Comparison of ENCODE assay signal across 8 cellular contexts in the genomic region with DNA sequence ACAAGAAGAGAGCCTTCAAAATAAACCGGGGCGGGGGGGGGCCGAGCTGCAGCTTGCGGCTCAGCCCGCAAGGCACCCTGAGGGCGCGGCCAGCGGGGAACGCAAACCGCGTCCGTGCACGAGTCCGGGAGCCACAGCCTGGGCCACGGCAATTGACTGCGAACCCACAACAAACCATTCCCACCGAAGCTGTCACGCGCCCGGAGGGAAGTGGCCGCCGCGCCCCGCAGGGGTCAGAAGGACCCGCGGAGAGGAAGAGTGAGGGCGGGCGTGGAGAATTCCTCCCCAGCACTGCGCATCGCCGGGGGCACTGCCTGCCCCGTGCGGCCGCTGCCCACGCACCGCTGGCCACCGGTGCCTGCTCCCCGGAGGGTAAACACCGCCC. TPM values are rescaled to one million over a fixed set of nuclear protein-coding genes. Genes with fewer than 3 reads are reported as not detected.
DNase-seq lines count a peak whose midpoint lies in the region; ATAC-seq and TF ChIP-seq lines count a peak whose summit lies in the region.

No MANE protein-coding gene starts in this region.

- no peak for TF ChIP-seq CTCF in GM13976 (IDR thresholded peaks at IDR 0.05; ENCODE audit: borderline replicate concordance, control extremely low read depth, extremely low read depth, insufficient read depth, missing control alignments)
- no peak for TF ChIP-seq CTCF in fibroblast of villous mesenchyme (IDR thresholded peaks at IDR 0.05; ENCODE audit: insufficient read depth, low read depth, low read length)

- H3K27ac ChIP-seq in neuronal stem cell (replicated peaks; ENCODE audit: low read length): peak overlapping the region; percentile 89

- peak; percentile 36 for DNase-seq in GM13976 (ENCODE audit: low spot score)
- DNase-seq in activated T-cell treated with anti-CD3 and anti-CD28 coated beads, Interleukin-2, amount 50 U/mL, for 1 hour: peak; percentile 45
- DNase-seq in fibroblast of villous mesenchyme (ENCODE audit: low read depth): no peak
- no peak for DNase-seq in neuronal stem cell (ENCODE audit: low spot score)
- DNase-seq in NCI-H1048 (lab: John Stamatoyannopoulos, UW): no peak
- no peak for DNase-seq in DMS153 (lab: John Stamatoyannopoulos, UW)
- DNase-seq in NCI-H2227 (lab: John Stamatoyannopoulos, UW; ENCODE audit: unreplicated experiment): no peak

- peak overlapping the region; percentile 99 for H3K4me2 ChIP-seq in neuronal stem cell (ENCODE audit: insufficient read depth, low read length, poor library complexity, severe bottlenecking)

- peaks cover 3% of the 10 kb centered on the region for H3K79me1 ChIP-seq in neuronal stem cell (ENCODE audit: low read depth, low read length)

- peaks cover 1 to 9% of the 10 kb centered on the region in 2 donors for H3K4me1 ChIP-seq in neuronal stem cell (ENCODE audit: control insufficient read depth in 2 of 2, insufficient read depth in 1 of 2, low read depth in 1 of 2, low read length in 2 of 2)

- H3K4me3 ChIP-seq in fibroblast of villous mesenchyme (ENCODE audit: low read depth, low read length) (peak overlapping the region; percentile 97), neuronal stem cell (ENCODE audit: low read length in 2 of 2) (peak overlapping the region; percentile 92 to 95)

- no CpG with 5 or more reads among the region's 39 CpGs for WGBS in neuronal stem cell (ENCODE audit: extremely low coverage in 2 of 2, insufficient read length in 2 of 2, insufficient replicate concordance in 1 of 2), 2 donors

- H2BK12ac ChIP-seq in neuronal stem cell (ENCODE audit: low read length): peak overlapping the region; percentile 84

- peak overlapping the region; percentile 99 for H2BK120ac ChIP-seq in neuronal stem cell (ENCODE audit: low read depth, low read length)

- peak overlapping the region; percentile 98 for H3K9ac ChIP-seq in neuronal stem cell (ENCODE audit: low read depth, low read length, poor library complexity)

- in situ Hi-C loops in GM13976 (cut with MboI; ENCODE audit: low sequenced_read_pairs, unreplicated experiment): no loop called here

- H4K91ac ChIP-seq in neuronal stem cell (ENCODE audit: low read depth, low read length, poor library complexity): no peak overlapping the region

- no peak overlapping the region for H2AK5ac ChIP-seq in neuronal stem cell (ENCODE audit: low read depth, low read length)

- H3K18ac ChIP-seq in neuronal stem cell (ENCODE audit: low read length): peak overlapping the region; percentile 99

- H2BK15ac ChIP-seq in neuronal stem cell (ENCODE audit: low read length): peak overlapping the region; percentile 96

- no peaks in the 10 kb centered on the region for H3K9me3 ChIP-seq in neuronal stem cell (replicated peaks in 1 of 2; ENCODE audit: control insufficient read depth in 2 of 2, insufficient read depth in 1 of 2, low read depth in 1 of 2, low read length in 2 of 2)

- H2AFZ ChIP-seq in neuronal stem cell (ENCODE audit: low read length): peak overlapping the region; percentile 98

- H3K36me3 ChIP-seq in neuronal stem cell (replicated peaks in 1 of 2; ENCODE audit: control insufficient read depth in 2 of 2, insufficient read depth in 2 of 2, low read length in 2 of 2): no peaks in the 10 kb centered on the region

- H3K14ac ChIP-seq in neuronal stem cell (ENCODE audit: low read length): peak overlapping the region; percentile 98

- peaks cover 0 to 7% (median 0%) of the 10 kb centered on the region in 3 experiments for H3K27me3 ChIP-seq in neuronal stem cell (ENCODE audit: control insufficient read depth in 3 of 3, insufficient read depth in 3 of 3, low read depth in 1 of 3, low read length in 3 of 3)

- peak overlapping the region; percentile 91 for H2BK5ac ChIP-seq in neuronal stem cell (ENCODE audit: low read length)

- peak overlapping the region; percentile 43 for H4K8ac ChIP-seq in neuronal stem cell (ENCODE audit: low read depth, low read length)

- H3K4ac ChIP-seq in neuronal stem cell (ENCODE audit: low read length): no peak overlapping the region

- peak; percentile 8 for ATAC-seq in HG03135 (IDR thresholded peaks at IDR 0.05; ENCODE audit: unreplicated experiment)

- H3K23ac ChIP-seq in neuronal stem cell (ENCODE audit: low read depth, low read length, poor library complexity): peak overlapping the region; percentile 97

RNA-seq across cellular contexts. Expression of gene TGFBR3, which starts 0.6 kb away (rescaled TPM):
- total RNA-seq in fibroblast of villous mesenchyme: 15.8 and 17.7 TPM in 2 replicates
- polyA plus RNA-seq in neuronal stem cell (2013, experiment 1 of 2): 5.3 TPM
- polyA plus RNA-seq in neuronal stem cell (2013, experiment 2 of 2): 5.1 TPM

Comparison
In these comparisons a context has a peak if more than half of its experiments do, and no peak if none do; other contexts are left out.
1. DNase-seq: peak in GM13976 (single experiment) and activated T-cell treated with anti-CD3 and anti-CD28 coated beads, Interleukin-2, amount 50 U/mL, for 1 hour (single experiment); none in fibroblast of villous mesenchyme (single experiment), neuronal stem cell (single experiment), NCI-H1048 (single experiment), DMS153 (single experiment) and NCI-H2227 (single experiment).